Comparison of ENCODE assay signal across 21 cellular contexts in genomic region chr20:61494763-61495595, GRCh38.
"Had no signal": no experiment of that assay in that cellular context is flagged by ENCODE, and none has a peak within 500 bp of the region (broad histone marks: within the 10 kb centered on the region; RNA-seq: fewer than 3 reads in every experiment).

No MANE protein-coding gene starts in this region.

- H3K27ac Mint-ChIP-seq: effector memory CD8-positive, alpha-beta T cell; immature natural killer cell; naive B cell; nephron progenitor cell; progenitor cell of endocrine pancreas; stimulated activated effector memory CD8-positive, alpha-beta T cell treated with anti-CD3 and anti-CD28 coated beads, Interleukin-12 subunit alpha, Interleukin-12 subunit beta, amount 100 ng/mL, for 72 hours; type B pancreatic cell had no signal

- H3K27me3 ChIP-seq: foreskin keratinocyte, ovary, thyroid gland had no signal

- H3K4me2 ChIP-seq: smooth muscle cell had no signal

- H3K27ac ChIP-seq: foreskin keratinocyte, ovary, suprapubic skin, thyroid gland had no signal

- H3K9me3 Mint-ChIP-seq: effector memory CD8-positive, alpha-beta T cell; nephron progenitor cell; stimulated activated effector memory CD8-positive, alpha-beta T cell treated with anti-CD3 and anti-CD28 coated beads, Interleukin-12 subunit alpha, Interleukin-12 subunit beta, amount 100 ng/mL, for 72 hours; type B pancreatic cell had no signal

- H3K4me3 Mint-ChIP-seq: effector memory CD8-positive, alpha-beta T cell; immature natural killer cell; naive B cell; nephron progenitor cell; stimulated activated effector memory CD8-positive, alpha-beta T cell treated with anti-CD3 and anti-CD28 coated beads, Interleukin-12 subunit alpha, Interleukin-12 subunit beta, amount 100 ng/mL, for 72 hours; type B pancreatic cell had no signal

- H3K4me1 ChIP-seq: foreskin keratinocyte, suprapubic skin, thyroid gland had no signal

- H3K4me3 ChIP-seq: lung, ovary, smooth muscle cell, suprapubic skin, thyroid gland had no signal

- H3K9me3 ChIP-seq: ovary, suprapubic skin, thyroid gland had no signal

- ATAC-seq: effector memory CD8-positive, alpha-beta T cell; foreskin keratinocyte; left cardiac atrium; left ventricle myocardium superior; right cardiac atrium; stimulated activated effector memory CD8-positive, alpha-beta T cell treated with anti-CD3 and anti-CD28 coated beads, Interleukin-12 subunit alpha, Interleukin-12 subunit beta, amount 100 ng/mL, for 72 hours; stimulated activated naive CD8-positive, alpha-beta T cell treated with anti-CD3 and anti-CD28 coated beads, Interleukin-15, Interleukin-2, amounts not matched to agents 100 U/mL and 50 U/mL, for 24 hours had no signal

- DNase-seq: effector memory CD8-positive, alpha-beta T cell; foreskin keratinocyte; immature natural killer cell; kidney; left cardiac atrium; left ventricle myocardium superior; mesenchymal stem cell; naive B cell; nephron progenitor cell; ovary; right cardiac atrium; stimulated activated CD4-positive, alpha-beta T cell treated with anti-CD3 and anti-CD28 coated beads, Interleukin-2, amount 100 ng/mL, for 48 hours; stimulated activated CD8-positive, alpha-beta memory T cell treated with anti-CD3 and anti-CD28 coated beads, Interleukin-4, amount 100 ng/mL, for 48 hours; stimulated activated naive CD8-positive, alpha-beta T cell treated with anti-CD3 and anti-CD28 coated beads, Interleukin-15, Interleukin-2, amounts not matched to agents 100 U/mL and 50 U/mL, for 24 hours; thyroid gland had no signal

- H3K27me3 Mint-ChIP-seq: naive B cell had no signal

- H3K36me3 ChIP-seq: ovary, suprapubic skin, thyroid gland had no signal

- H3K4me1 Mint-ChIP-seq: immature natural killer cell; naive B cell; stimulated activated effector memory CD8-positive, alpha-beta T cell treated with anti-CD3 and anti-CD28 coated beads, Interleukin-12 subunit alpha, Interleukin-12 subunit beta, amount 100 ng/mL, for 72 hours had no signal

- H3K36me3 Mint-ChIP-seq: immature natural killer cell; naive B cell; stimulated activated effector memory CD8-positive, alpha-beta T cell treated with anti-CD3 and anti-CD28 coated beads, Interleukin-12 subunit alpha, Interleukin-12 subunit beta, amount 100 ng/mL, for 72 hours; type B pancreatic cell had no signal
